Comparison of ENCODE assay signal across 8 cellular contexts in genomic region chrX:49291615-49292337, GRCh38. TPM values are rescaled to one million over a fixed set of nuclear protein-coding genes. Genes with fewer than 3 reads are reported as not detected.
DNase-seq lines count a peak whose midpoint lies in the region; ATAC-seq and TF ChIP-seq lines count a peak whose summit lies in the region.

No MANE protein-coding gene starts in this region.

- ATAC-seq in GM18867 (IDR thresholded peaks at IDR 0.05; ENCODE audit: unreplicated experiment) (peak; percentile 73), lower lobe of right lung (peak; percentile 84 to 87), HG03108 (IDR thresholded peaks at IDR 0.05; ENCODE audit: unreplicated experiment) (no peak)
- ATAC-seq in activated CD4-positive, CD25-positive, alpha-beta regulatory T cell treated with anti-CD3 and anti-CD28 coated beads, Interleukin-2, amount 50 U/mL, for 24 hours: peak; percentile 82 to 84

- intact Hi-C loops in lower lobe of right lung (cut with DNase I): no loop called here

- no peak for TF ChIP-seq POLR2A in NB4 (IDR thresholded peaks at IDR 0.05; ENCODE audit: extremely low read depth, insufficient read length)

- DNase-seq in AG04450 (ENCODE audit: low read depth, low spot score) (peak; percentile 10), NB4 (ENCODE audit: low read depth) (peak; percentile 74), choroid plexus epithelial cell (ENCODE audit: low read depth) (peak; percentile 72), lower lobe of right lung (peak; percentile 61)
- DNase-seq in stimulated activated CD8-positive, alpha-beta memory T cell treated with anti-CD3 and anti-CD28 coated beads, Interleukin-4, amount 100 ng/mL, for 1 hour (ENCODE audit: low read depth in 2 of 2, low spot score in 1 of 2): peak; percentile 29 to 41

- H3K4me1 ChIP-seq in lower lobe of right lung: no peaks in the 10 kb centered on the region

- peak; percentile 55 for TF ChIP-seq CTCF in AG04450 (IDR thresholded peaks at IDR 0.05; ENCODE audit: low read depth, low read length)
- peak; percentile 64 for TF ChIP-seq CTCF in NB4 (IDR thresholded peaks at IDR 0.05; ENCODE audit: low read depth, low read length)
- TF ChIP-seq CTCF in choroid plexus epithelial cell (conservative IDR thresholded peaks at IDR 0.05; ENCODE audit: low read depth, low read length): peak; percentile 75
- peak; percentile 71 for TF ChIP-seq CTCF in lower lobe of right lung (IDR thresholded peaks at IDR 0.05)

- H3K9me3 ChIP-seq in AG04450 (ENCODE audit: control insufficient read depth, insufficient read depth, low read length) (no peaks in the 10 kb centered on the region), lower lobe of right lung (no peaks in the 10 kb centered on the region)

- H3K4me3 ChIP-seq in AG04450 (ENCODE audit: low read depth, low read length) (no peak overlapping the region), NB4 (ENCODE audit: low read depth, low read length) (no peak overlapping the region), choroid plexus epithelial cell (ENCODE audit: low read depth, low read length) (no peak overlapping the region), lower lobe of right lung (no peak overlapping the region)

- POLR2A ChIA-PET in AG04450 (lab: Yijun Ruan, JAX): no interaction called here

- CTCF ChIA-PET in AG04450 (lab: Charles Lee): interaction anchor here (0.6 to 2.1 kb wide), 8 partner anchors 8 to 914 kb away, joined by 3 to 5 read pairs (median 4); partner anchors contain the start of genes CCNB3 and USP27X

- no peak overlapping the region for H3K27ac ChIP-seq in AG04450 (ENCODE audit: low read depth, low read length)
- H3K27ac ChIP-seq in lower lobe of right lung: no peak overlapping the region

- H3K27me3 ChIP-seq in AG04450 (ENCODE audit: control insufficient read depth, insufficient read depth, low read length) (no peaks in the 10 kb centered on the region), lower lobe of right lung (ENCODE audit: low read depth) (no peaks in the 10 kb centered on the region)

- H3K36me3 ChIP-seq in lower lobe of right lung: no peaks in the 10 kb centered on the region

RNA-seq across cellular contexts. Expression of gene GAGE10, which starts 11.7 kb away (rescaled TPM):
- not detected in 2 replicates for polyA plus RNA-seq in AG04450 (2011; rRNA removed)
- polyA minus RNA-seq in AG04450 (2011; rRNA and poly(A)+ RNA removed): not detected in 2 replicates
- not detected for total RNA-seq in lower lobe of right lung

RNA-seq across cellular contexts. Expression of gene PPP1R3F, which starts 22.2 kb away (rescaled TPM):
- 1.1 and 2.4 TPM in 2 replicates for polyA plus RNA-seq in AG04450 (2011; rRNA removed)
- 2.2 and 3.5 TPM in 2 replicates for polyA minus RNA-seq in AG04450 (2011; rRNA and poly(A)+ RNA removed)
- 5.5 TPM for total RNA-seq in lower lobe of right lung

RNA-seq across cellular contexts. Expression of gene FOXP3, which starts 27.3 kb away (rescaled TPM):
- polyA plus RNA-seq in AG04450 (2011; rRNA removed): 0.09 TPM in 1 of 2 replicates, not detected in the other
- polyA minus RNA-seq in AG04450 (2011; rRNA and poly(A)+ RNA removed): 0.28 TPM in 1 of 2 replicates, not detected in the other
- not detected for total RNA-seq in lower lobe of right lung

RNA-seq across cellular contexts. Expression of gene GAGE12J, which starts 30.1 kb away (rescaled TPM):
- not detected in 2 replicates for polyA plus RNA-seq in AG04450 (2011; rRNA removed)
- not detected in 2 replicates for polyA minus RNA-seq in AG04450 (2011; rRNA and poly(A)+ RNA removed)
- total RNA-seq in lower lobe of right lung: not detected

RNA-seq across cellular contexts. Expression of gene GAGE13, which starts 39.6 kb away (rescaled TPM):
- polyA plus RNA-seq in AG04450 (2011; rRNA removed): not detected in 2 replicates
- polyA minus RNA-seq in AG04450 (2011; rRNA and poly(A)+ RNA removed): 1.2 TPM in 1 of 2 replicates, not detected in the other
- total RNA-seq in lower lobe of right lung: not detected

Comparison
In these comparisons a context has a peak if more than half of its experiments do, and no peak if none do; other contexts are left out.
1. DNase-seq: peak in every context shown above with its lines; median percentile 74 in NB4; 72 in choroid plexus epithelial cell; 61 in lower lobe of right lung; 35 in stimulated activated CD8-positive, alpha-beta memory T cell treated with anti-CD3 and anti-CD28 coated beads, Interleukin-4, amount 100 ng/mL, for 1 hour; 10 in AG04450.